13 cellular contexts compared by ENCODE assay signal in genomic region chr15:100863406-100864198, GRCh38. TPM values are rescaled to one million over a fixed set of nuclear protein-coding genes. Genes with fewer than 3 reads are reported as not detected.
DNase-seq lines count a peak whose midpoint lies in the region; ATAC-seq and TF ChIP-seq lines count a peak whose summit lies in the region.
"Had no signal": no experiment of that assay in that cellular context is flagged by ENCODE, and none has a peak within 500 bp of the region (broad histone marks: within the 10 kb centered on the region; RNA-seq: fewer than 3 reads in every experiment).

No MANE protein-coding gene starts in this region.

- peak; percentile 87 for DNase-seq in Ammon's horn (ENCODE audit: low spot score)
- peak; percentile 37 for DNase-seq in amniotic epithelial cell (ENCODE audit: low read depth)
- DNase-seq in left cardiac atrium = peak; percentile 69
- peak; percentile 78 for DNase-seq in osteoblast (ENCODE audit: insufficient read length, low spot score, missing footprints)
- no peak for DNase-seq in 8988T
- DNase-seq in GM13977 (ENCODE audit: low spot score) = no peak
- no peak for DNase-seq in NCI-H2081 (lab: John Stamatoyannopoulos, UW)
- DNase-seq: kidney glomerular epithelial cell; PC-9; stimulated activated naive CD4-positive, alpha-beta T cell treated with Interleukin-2 at 50 U/mL for 16 hours had no signal

- ATAC-seq in left cardiac atrium = peak; percentile 53 to 83
- ATAC-seq in GM21367 (IDR thresholded peaks at IDR 0.05; ENCODE audit: unreplicated experiment) = no peak
- ATAC-seq: activated CD4-positive, CD25-positive, alpha-beta regulatory T cell treated with anti-CD3 and anti-CD28 coated beads, Interleukin-2, amount 50 U/mL, for 24 hours had no signal

- no peak for TF ChIP-seq CTCF in osteoblast (IDR thresholded peaks at IDR 0.05; ENCODE audit: extremely low read depth, low read depth, low read length)
- TF ChIP-seq CTCF in GM13977 (IDR thresholded peaks at IDR 0.05; ENCODE audit: extremely low read depth, insufficient read depth, missing control alignments) = no peak

- peak overlapping the region; percentile 63 for H3K4me2 ChIP-seq in osteoblast (ENCODE audit: insufficient read depth, low read length)
- H3K4me2 ChIP-seq: BLaER1, PC-9 had no signal

- no peaks in the 10 kb centered on the region for H3K9me3 ChIP-seq in osteoblast (ENCODE audit: low read depth, low read length)

- peak overlapping the region; percentile 75 for H2AFZ ChIP-seq in osteoblast (ENCODE audit: low read length)
- H2AFZ ChIP-seq: PC-9 had no signal

- intact Hi-C loops in left cardiac atrium (cut with DNase I) = no loop called here

- H3K27me3 ChIP-seq in osteoblast (ENCODE audit: insufficient read depth, low read length) = no peaks in the 10 kb centered on the region
- H3K27me3 ChIP-seq: BLaER1 had no signal

- H3K36me3 ChIP-seq in osteoblast (ENCODE audit: insufficient read depth, low read length) = no peaks in the 10 kb centered on the region
- H3K36me3 ChIP-seq: BLaER1 had no signal

- in situ Hi-C loops in GM13977 (cut with MboI; ENCODE audit: low pct_unique_long_range_greater_than_20kb, low sequenced_read_pairs, unreplicated experiment) = no loop called here

- peak overlapping the region; percentile 10 for H3K27ac ChIP-seq in osteoblast (ENCODE audit: low read depth, low read length)
- H3K27ac ChIP-seq: BLaER1, PC-9 had no signal

- H3K4me3 ChIP-seq in osteoblast (ENCODE audit: insufficient read depth, low read length) = peak overlapping the region; percentile 39
- H3K4me3 ChIP-seq: BLaER1, PC-9 had no signal

- H4K20me1 ChIP-seq in osteoblast (ENCODE audit: insufficient read depth, low read length) = no peaks in the 10 kb centered on the region
- H4K20me1 ChIP-seq: BLaER1 had no signal

- peaks cover 17% of the 10 kb centered on the region for H3K4me1 ChIP-seq in osteoblast (ENCODE audit: insufficient read depth, low read length)

- H3K79me2 ChIP-seq in osteoblast (ENCODE audit: insufficient read depth, low read length) = no peaks in the 10 kb centered on the region

RNA-seq across cellular contexts. Expression of gene ALDH1A3, which starts 16.0 kb away (rescaled TPM):
- total RNA-seq in left cardiac atrium = 10 to 100 TPM in 1 of 2 donors, 1 to 10 TPM in 1; 3.4 to 13.7 TPM
- 54.6 and 61.6 TPM in 2 replicates for total RNA-seq in osteoblast

RNA-seq across cellular contexts. Expression of gene LRRK1, which starts 55.6 kb away (rescaled TPM):
- total RNA-seq in left cardiac atrium (1 to 10 TPM; 5.2 to 9.1 TPM), osteoblast (14.1 and 15.2 TPM in 2 replicates)

Comparison
In these comparisons a context has a peak if more than half of its experiments do, and no peak if none do; other contexts are left out.
1. DNase-seq: peak in Ammon's horn (single experiment), amniotic epithelial cell (single experiment), left cardiac atrium (single experiment) and osteoblast (single experiment); none in 8988T (single experiment), GM13977 (single experiment) and NCI-H2081 (0 of 2).